1 cellular context compared by ENCODE assay signal in the genomic region with DNA sequence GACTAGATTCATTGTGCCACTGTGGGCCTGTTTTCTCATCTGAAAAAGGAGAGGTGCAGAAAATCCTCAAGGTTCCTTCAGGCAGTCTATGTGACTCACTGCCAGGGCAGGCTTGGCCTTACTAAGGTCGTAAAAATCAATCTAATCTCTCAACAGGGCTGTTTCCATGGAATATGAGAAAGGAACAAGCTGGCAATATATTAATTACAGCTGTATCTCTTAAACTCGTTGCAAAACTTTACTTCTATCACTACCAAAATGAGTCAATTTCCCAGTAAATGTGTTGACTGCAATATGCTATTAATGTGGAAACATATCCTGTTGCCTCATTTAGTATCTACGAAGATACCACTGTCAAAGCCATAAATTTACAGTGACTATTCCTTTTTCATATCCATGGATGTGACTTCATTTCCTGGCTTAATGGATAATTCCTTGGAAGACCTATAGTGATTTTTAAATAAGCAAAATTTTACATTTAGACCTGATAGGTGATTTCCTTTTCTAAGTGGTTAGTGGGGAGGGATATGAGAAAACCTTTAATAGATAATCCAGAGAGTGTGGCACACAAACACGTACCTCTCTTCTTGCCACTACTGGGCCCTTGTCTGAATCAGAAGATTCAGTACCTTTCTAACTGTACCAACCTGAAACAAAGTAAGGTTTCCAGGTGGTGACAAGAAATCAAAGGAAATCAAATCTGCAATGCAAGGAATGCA.
TF ChIP-seq lines count a peak whose summit lies in the region.

No MANE protein-coding gene starts in this region.

TF ChIP-seq in HepG2, 621 proteins besides CTCF, POLR2A, EP300 and RAD21:
- TF ChIP-seq ZNF670 (CRISPR knock-in tag; IDR thresholded peaks at IDR 0.05; ENCODE audit: borderline replicate concordance) (no peak), ZNF333 (CRISPR knock-in tag; IDR thresholded peaks at IDR 0.05; ENCODE audit: borderline replicate concordance) (no peak), ELF1 (CRISPR knock-in tag; IDR thresholded peaks at IDR 0.05) (no peak), TBP (CRISPR knock-in tag; IDR thresholded peaks at IDR 0.05) (no peak), SP140L (CRISPR knock-in tag; IDR thresholded peaks at IDR 0.05; ENCODE audit: borderline replicate concordance) (no peak), REL (CRISPR knock-in tag; conservative IDR thresholded peaks at IDR 0.05) (no peak), SMAD3 (CRISPR knock-in tag; IDR thresholded peaks at IDR 0.05) (no peak), KDM5A (IDR thresholded peaks at IDR 0.05; ENCODE audit: borderline replicate concordance, low read length) (no peak), ZNF205 (CRISPR knock-in tag; IDR thresholded peaks at IDR 0.05) (no peak), ZFX (CRISPR knock-in tag; IDR thresholded peaks at IDR 0.05; ENCODE audit: low read depth) (no peak), TBX3 (IDR thresholded peaks at IDR 0.05; ENCODE audit: borderline replicate concordance) (no peak), ZMAT3 (CRISPR knock-in tag; conservative IDR thresholded peaks at IDR 0.05) (no peak)
- TF ChIP-seq, protein P1, sequence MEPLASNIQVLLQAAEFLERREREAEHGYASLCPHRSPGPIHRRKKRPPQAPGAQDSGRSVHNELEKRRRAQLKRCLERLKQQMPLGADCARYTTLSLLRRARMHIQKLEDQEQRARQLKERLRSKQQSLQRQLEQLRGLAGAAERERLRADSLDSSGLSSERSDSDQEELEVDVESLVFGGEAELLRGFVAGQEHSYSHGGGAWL (CRISPR knock-in tag; IDR thresholded peaks at IDR 0.05) = no peak
- TF ChIP-seq, protein P2, sequence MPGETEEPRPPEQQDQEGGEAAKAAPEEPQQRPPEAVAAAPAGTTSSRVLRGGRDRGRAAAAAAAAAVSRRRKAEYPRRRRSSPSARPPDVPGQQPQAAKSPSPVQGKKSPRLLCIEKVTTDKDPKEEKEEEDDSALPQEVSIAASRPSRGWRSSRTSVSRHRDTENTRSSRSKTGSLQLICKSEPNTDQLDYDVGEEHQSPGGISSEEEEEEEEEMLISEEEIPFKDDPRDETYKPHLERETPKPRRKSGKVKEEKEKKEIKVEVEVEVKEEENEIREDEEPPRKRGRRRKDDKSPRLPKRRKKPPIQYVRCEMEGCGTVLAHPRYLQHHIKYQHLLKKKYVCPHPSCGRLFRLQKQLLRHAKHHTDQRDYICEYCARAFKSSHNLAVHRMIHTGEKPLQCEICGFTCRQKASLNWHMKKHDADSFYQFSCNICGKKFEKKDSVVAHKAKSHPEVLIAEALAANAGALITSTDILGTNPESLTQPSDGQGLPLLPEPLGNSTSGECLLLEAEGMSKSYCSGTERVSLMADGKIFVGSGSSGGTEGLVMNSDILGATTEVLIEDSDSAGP (CRISPR knock-in tag; IDR thresholded peaks at IDR 0.05; ENCODE audit: borderline replicate concordance) = no peak
- TF ChIP-seq, protein P3, sequence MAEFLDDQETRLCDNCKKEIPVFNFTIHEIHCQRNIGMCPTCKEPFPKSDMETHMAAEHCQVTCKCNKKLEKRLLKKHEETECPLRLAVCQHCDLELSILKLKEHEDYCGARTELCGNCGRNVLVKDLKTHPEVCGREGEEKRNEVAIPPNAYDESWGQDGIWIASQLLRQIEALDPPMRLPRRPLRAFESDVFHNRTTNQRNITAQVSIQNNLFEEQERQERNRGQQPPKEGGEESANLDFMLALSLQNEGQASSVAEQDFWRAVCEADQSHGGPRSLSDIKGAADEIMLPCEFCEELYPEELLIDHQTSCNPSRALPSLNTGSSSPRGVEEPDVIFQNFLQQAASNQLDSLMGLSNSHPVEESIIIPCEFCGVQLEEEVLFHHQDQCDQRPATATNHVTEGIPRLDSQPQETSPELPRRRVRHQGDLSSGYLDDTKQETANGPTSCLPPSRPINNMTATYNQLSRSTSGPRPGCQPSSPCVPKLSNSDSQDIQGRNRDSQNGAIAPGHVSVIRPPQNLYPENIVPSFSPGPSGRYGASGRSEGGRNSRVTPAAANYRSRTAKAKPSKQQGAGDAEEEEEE (CRISPR knock-in tag; IDR thresholded peaks at IDR 0.05; ENCODE audit: borderline replicate concordance) = no peak
- TF ChIP-seq, protein P4, sequence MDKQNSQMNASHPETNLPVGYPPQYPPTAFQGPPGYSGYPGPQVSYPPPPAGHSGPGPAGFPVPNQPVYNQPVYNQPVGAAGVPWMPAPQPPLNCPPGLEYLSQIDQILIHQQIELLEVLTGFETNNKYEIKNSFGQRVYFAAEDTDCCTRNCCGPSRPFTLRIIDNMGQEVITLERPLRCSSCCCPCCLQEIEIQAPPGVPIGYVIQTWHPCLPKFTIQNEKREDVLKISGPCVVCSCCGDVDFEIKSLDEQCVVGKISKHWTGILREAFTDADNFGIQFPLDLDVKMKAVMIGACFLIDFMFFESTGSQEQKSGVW (CRISPR knock-in tag; IDR thresholded peaks at IDR 0.05; ENCODE audit: borderline replicate concordance) = no peak
TF ChIP-seq in HepG2: peak in this region for 0.
